ENCODE assay signal across 11 cellular contexts in genomic region chr15:80317389-80318169, GRCh38.
DNase-seq lines count a peak whose midpoint lies in the region; FAIRE-seq and TF ChIP-seq lines count a peak whose summit lies in the region.
"Had no signal": no experiment of that assay in that cellular context is flagged by ENCODE, and none has a peak within 500 bp of the region (broad histone marks: within the 10 kb centered on the region; RNA-seq: fewer than 3 reads in every experiment).

No MANE protein-coding gene starts in this region.

- H3K4me1 ChIP-seq in mammary epithelial cell (ENCODE audit: insufficient read depth, low read length) (peaks cover 10% of the 10 kb centered on the region), kidney (ENCODE audit: control insufficient read depth in 1 of 2, insufficient read depth in 1 of 2, low read depth in 1 of 2, low read length in 2 of 2) (no peaks in the 10 kb centered on the region)

- H2AFZ ChIP-seq in mammary epithelial cell (ENCODE audit: low read depth, low read length) = peak overlapping the region; percentile 54

- no peak for TF ChIP-seq CTCF in AG04450 (IDR thresholded peaks at IDR 0.05; ENCODE audit: low read depth, low read length)
- peak in 1 of 2 donors; percentile 19 for TF ChIP-seq CTCF in mammary epithelial cell (conservative IDR thresholded peaks at IDR 0.05 in 1 of 2, IDR thresholded peaks at IDR 0.05 in 1 of 2; ENCODE audit: extremely low read depth in 1 of 2, insufficient read depth in 1 of 2, low read depth in 1 of 2, low read length in 2 of 2)
- no peak for TF ChIP-seq CTCF in kidney (IDR thresholded peaks at IDR 0.05; ENCODE audit: borderline replicate concordance, extremely low read depth, insufficient read depth)

- intact Hi-C loops in mammary epithelial cell (cut with micrococcal nuclease) (loop anchor here (10.0 kb wide), 1 partner anchor 723 kb away; no protein-coding TSS in a partner anchor), kidney (cut with DNase I) (no loop called here)

- H4K20me1 ChIP-seq in mammary epithelial cell (ENCODE audit: insufficient read depth, low read length) = no peaks in the 10 kb centered on the region

- DNase-seq in AG04450 (ENCODE audit: low read depth, low spot score) (peak; percentile 79), HuH-7 (ENCODE audit: low spot score) (peak; percentile 28), mammary epithelial cell (peak; percentile 95), kidney (peak; percentile 82), NCI-H446 (lab: John Stamatoyannopoulos, UW) (no peak), midbrain (lab: John Stamatoyannopoulos, UW) (no peak), hippocampal formation (lab: John Stamatoyannopoulos, UW) (no peak), LoVo (ENCODE audit: low spot score) (no peak)
- DNase-seq: NCI-H1694 treated with DMSO at 0.1 percent for 48 hours, T-helper 9 cell had no signal

- H3K9me3 ChIP-seq in AG04450 (ENCODE audit: control insufficient read depth, insufficient read depth, low read length) (no peaks in the 10 kb centered on the region), mammary epithelial cell (replicated peaks; ENCODE audit: insufficient read depth, low read length) (no peaks in the 10 kb centered on the region), kidney (ENCODE audit: control insufficient read depth in 1 of 2, low read length in 2 of 2) (no peaks in the 10 kb centered on the region)

- H3K9ac ChIP-seq in mammary epithelial cell (ENCODE audit: insufficient read depth, low read length) (no peak overlapping the region), kidney (ENCODE audit: low read length in 2 of 2) (no peak overlapping the region)

- H3K36me3 ChIP-seq in mammary epithelial cell (ENCODE audit: insufficient read depth, low read length) (no peaks in the 10 kb centered on the region), kidney (ENCODE audit: control insufficient read depth in 1 of 2, insufficient read depth in 2 of 2, low read length in 2 of 2) (no peaks in the 10 kb centered on the region)

- BruUV-seq in mammary epithelial cell (replicated peaks; lab: Mats Ljungman, UMichigan) = TSS peak; percentile 51

- dilution Hi-C loops in mammary epithelial cell (cut with HindIII; ENCODE audit: low sequenced_read_pairs) = no loop called here

- 29% methylated on average over 8 of the region's 8 CpGs for WGBS in mammary epithelial cell (ENCODE audit: low coverage, missing lambda C conversion rate)

- H3K27me3 ChIP-seq in AG04450 (ENCODE audit: control insufficient read depth, insufficient read depth, low read length) = no peaks in the 10 kb centered on the region
- H3K27me3 ChIP-seq in mammary epithelial cell (ENCODE audit: insufficient read depth, low read length) = no peaks in the 10 kb centered on the region

- H3K4me3 ChIP-seq in AG04450 (ENCODE audit: low read depth, low read length) (no peak overlapping the region), mammary epithelial cell (replicated peaks in 1 of 3; ENCODE audit: insufficient read depth in 1 of 3, low read depth in 2 of 3, low read length in 3 of 3) (no peak overlapping the region), kidney (ENCODE audit: low read length in 2 of 2) (no peak overlapping the region)

- H3K4me2 ChIP-seq in mammary epithelial cell (ENCODE audit: insufficient read depth, low read depth, low read length) = peak overlapping the region; percentile 48

- CTCF ChIA-PET in AG04450 (lab: Charles Lee) (interaction anchor here (1.3 kb wide), 1 partner anchor 8 kb away, joined by 5 read pairs; no protein-coding TSS in a partner anchor), mammary epithelial cell (lab: Charles Lee; ENCODE audit: low non-redundant PET) (no interaction called here)

- FAIRE-seq in kidney (lab: Jason Lieb, UNC) = no peak
- FAIRE-seq: D721Med had no signal

- no peaks in the 10 kb centered on the region for H3K79me2 ChIP-seq in mammary epithelial cell (ENCODE audit: insufficient read depth, low read length)

- peak overlapping the region; percentile 42 for H3K27ac ChIP-seq in AG04450 (ENCODE audit: low read depth, low read length)
- peak overlapping the region; percentile 58 for H3K27ac ChIP-seq in mammary epithelial cell (ENCODE audit: insufficient read depth, low read depth, low read length)
- no peak overlapping the region for H3K27ac ChIP-seq in kidney (ENCODE audit: low read depth in 2 of 2, low read length in 2 of 2)

- POLR2A ChIA-PET in AG04450 (lab: Yijun Ruan, JAX) = interaction anchor here (0.9 kb wide), 1 partner anchor 1007 kb away, joined by 3 read pairs; the partner anchor contains the start of gene TMED3

- in situ Hi-C loops in mammary epithelial cell (cut with MboI; ENCODE audit: low sequenced_read_pairs in 2 of 2) = no loop called here

Comparison
In these comparisons a context has a peak if more than half of its experiments do, and no peak if none do; other contexts are left out.
1. DNase-seq: peak in AG04450 (single experiment), HuH-7 (single experiment), mammary epithelial cell (single experiment) and kidney (single experiment); none in NCI-H446 (0 of 2), midbrain (single experiment), hippocampal formation (0 of 2) and LoVo (single experiment).
2. H3K27ac ChIP-seq: peak in AG04450 (single experiment) and mammary epithelial cell (single experiment); none in kidney (0 of 2).